In genomic region chr9:136907011-136907914, GRCh38 we compare ENCODE assay signal across 1 cellular context.
TF ChIP-seq lines count a peak whose summit lies in the region.

No MANE protein-coding gene starts in this region.

TF ChIP-seq in GM12878, 131 proteins besides CTCF, POLR2A, EP300 and RAD21:
- TF ChIP-seq HSF1 (IDR thresholded peaks at IDR 0.05; ENCODE audit: low read depth, low read length) (no peak), ZNF622 (IDR thresholded peaks at IDR 0.05) (no peak)
